Comparison of ENCODE assay signal across 21 cellular contexts in the genomic region with DNA sequence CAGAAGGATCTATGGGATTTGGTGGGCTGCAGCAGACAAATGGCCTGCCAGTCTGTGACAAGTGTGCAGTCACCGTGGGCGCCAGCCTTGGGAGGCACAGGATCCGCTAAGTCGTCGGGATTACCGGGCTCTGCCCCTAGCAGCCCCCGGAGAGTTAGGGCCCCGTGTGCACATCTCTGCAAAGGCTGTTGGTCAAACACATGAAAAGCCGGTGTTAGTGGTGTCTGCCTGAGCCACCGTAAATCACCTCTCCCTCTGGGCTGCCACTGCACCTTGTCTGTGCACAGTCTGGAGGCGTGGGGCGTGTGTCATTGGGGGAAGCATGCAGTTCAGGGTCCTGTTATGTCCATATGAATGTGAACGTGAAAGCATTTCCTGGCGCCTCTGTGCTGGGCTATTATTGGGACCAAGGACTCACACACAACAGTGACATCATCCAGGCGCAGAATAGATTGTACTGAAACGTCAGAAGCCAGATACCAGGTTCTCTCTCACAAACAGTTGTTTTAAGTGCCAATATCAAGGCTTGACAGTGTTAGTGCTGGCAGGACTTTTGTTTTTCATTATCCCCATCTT.
DNase-seq lines count a peak whose midpoint lies in the region; ATAC-seq, FAIRE-seq and TF ChIP-seq lines count a peak whose summit lies in the region.
"Had no signal": no experiment of that assay in that cellular context is flagged by ENCODE, and none has a peak within 500 bp of the region (broad histone marks: within the 10 kb centered on the region; RNA-seq: fewer than 3 reads in every experiment).

No MANE protein-coding gene starts in this region.

- H3K4me3 ChIP-seq in right cardiac atrium (ENCODE audit: low read length): no peak overlapping the region
- no peak overlapping the region for H3K4me3 ChIP-seq in neuronal stem cell (ENCODE audit: low read length in 2 of 2)
- H3K4me3 ChIP-seq in HepG2 (replicated peaks in 1 of 3; ENCODE audit: insufficient read depth in 1 of 3, low read depth in 2 of 3, low read length in 3 of 3): no peak overlapping the region
- H3K4me3 ChIP-seq: GM23248, Peyer's patch, SJSA1 had no signal

- no peak for FAIRE-seq in HepG2 (lab: Jason Lieb, UNC)

- TF ChIP-seq RAD21 in HepG2 (CRISPR knock-in tag; IDR thresholded peaks at IDR 0.05): no peak

- H3K4ac ChIP-seq in neuronal stem cell (ENCODE audit: low read length): no peak overlapping the region

- H3K23ac ChIP-seq in neuronal stem cell (ENCODE audit: low read depth, low read length, poor library complexity): peak overlapping the region; percentile 49

- no peaks in the 10 kb centered on the region for H3K79me2 ChIP-seq in HepG2 (ENCODE audit: insufficient read depth, low read length)

- TF ChIP-seq EP300 in HepG2 (IDR thresholded peaks at IDR 0.05; ENCODE audit: low read depth in 2 of 2, low read length in 2 of 2): no peak
- no peak for TF ChIP-seq EP300 in HepG2 (CRISPR knock-in tag; IDR thresholded peaks at IDR 0.05; ENCODE audit: borderline replicate concordance)

- peak overlapping the region; percentile 28 for H3K18ac ChIP-seq in neuronal stem cell (ENCODE audit: low read length)

- H3K79me1 ChIP-seq in neuronal stem cell (ENCODE audit: low read depth, low read length): no peaks in the 10 kb centered on the region

- POLR2A ChIA-PET in HepG2 (lab: Yijun Ruan, JAX): no interaction called here

- WGBS in right cardiac atrium: 69% methylated on average over 16 of the region's 16 CpGs
- no CpG with 5 or more reads among the region's 16 CpGs for WGBS in neuronal stem cell (ENCODE audit: extremely low coverage in 2 of 2, insufficient read length in 2 of 2, insufficient replicate concordance in 1 of 2), 2 donors
- WGBS in HepG2 (ENCODE audit: low lambda C conversion rate): 97% methylated on average over 16 of the region's 16 CpGs

- no peak overlapping the region for H2AK5ac ChIP-seq in neuronal stem cell (ENCODE audit: low read depth, low read length)

- no peak for TF ChIP-seq CTCF in HepG2 (CRISPR knock-in tag; IDR thresholded peaks at IDR 0.05)
- no peak for TF ChIP-seq CTCF in GM13976 (IDR thresholded peaks at IDR 0.05; ENCODE audit: borderline replicate concordance, control extremely low read depth, extremely low read depth, insufficient read depth, missing control alignments)

- H4K20me1 ChIP-seq in HepG2 (ENCODE audit: insufficient read depth, low read length): no peaks in the 10 kb centered on the region

- H2AFZ ChIP-seq in neuronal stem cell (ENCODE audit: low read length): no peak overlapping the region
- no peak overlapping the region for H2AFZ ChIP-seq in HepG2 (ENCODE audit: low read length)
- H2AFZ ChIP-seq: GM23248 had no signal

- H3K27ac ChIP-seq in right cardiac atrium (ENCODE audit: low read length): no peak overlapping the region
- H3K27ac ChIP-seq in neuronal stem cell (replicated peaks; ENCODE audit: low read length): no peak overlapping the region
- no peak overlapping the region for H3K27ac ChIP-seq in HepG2 (ENCODE audit: extremely low read length, insufficient read depth, low read length)
- H3K27ac ChIP-seq: GM23248, HL-60, Peyer's patch, SJSA1 had no signal

- H3K9me3 ChIP-seq in right cardiac atrium (ENCODE audit: control insufficient read depth, low read length) (no peaks in the 10 kb centered on the region), neuronal stem cell (replicated peaks in 1 of 2; ENCODE audit: control insufficient read depth in 2 of 2, insufficient read depth in 1 of 2, low read depth in 1 of 2, low read length in 2 of 2) (no peaks in the 10 kb centered on the region), HepG2 (ENCODE audit: low read length) (no peaks in the 10 kb centered on the region)
- H3K9me3 ChIP-seq: Peyer's patch, SJSA1 had no signal

- no peak overlapping the region for H2BK15ac ChIP-seq in neuronal stem cell (ENCODE audit: low read length)

- CTCF ChIA-PET in HepG2 (lab: Yijun Ruan, JAX; ENCODE audit: low intra/inter-chr PET ratio, low total read pairs): no interaction called here

- no TSS peak for BruUV-seq in HepG2 (replicated peaks; lab: Mats Ljungman, UMichigan)

- no peak overlapping the region for H2BK12ac ChIP-seq in neuronal stem cell (ENCODE audit: low read length)

- in situ Hi-C loops in HepG2 (cut with HindIII; ENCODE audit: extremely low pct_ligation_motif_present, low pct_unique_long_range_greater_than_20kb) (no loop called here), GM13976 (cut with MboI; ENCODE audit: low sequenced_read_pairs, unreplicated experiment) (no loop called here)

- H3K36me3 ChIP-seq in neuronal stem cell (replicated peaks in 1 of 2; ENCODE audit: control insufficient read depth in 2 of 2, insufficient read depth in 2 of 2, low read length in 2 of 2) (no peaks in the 10 kb centered on the region), HepG2 (replicated peaks in 1 of 2; ENCODE audit: control insufficient read depth in 1 of 2, insufficient read depth in 2 of 2, low read length in 2 of 2) (no peaks in the 10 kb centered on the region)
- H3K36me3 ChIP-seq: Peyer's patch, SJSA1 had no signal

- H2BK5ac ChIP-seq in neuronal stem cell (ENCODE audit: low read length): no peak overlapping the region

- ATAC-seq in right cardiac atrium: peak; percentile 42 to 76
- ATAC-seq in HepG2: no peak

- H3K4me2 ChIP-seq in neuronal stem cell (ENCODE audit: insufficient read depth, low read length, poor library complexity, severe bottlenecking) (no peak overlapping the region), HepG2 (ENCODE audit: low read depth, low read length) (no peak overlapping the region)

- H4K8ac ChIP-seq in neuronal stem cell (ENCODE audit: low read depth, low read length): peak overlapping the region; percentile 31

- H2BK120ac ChIP-seq in neuronal stem cell (ENCODE audit: low read depth, low read length): no peak overlapping the region

- H3K9ac ChIP-seq in neuronal stem cell (ENCODE audit: low read depth, low read length, poor library complexity): no peak overlapping the region
- no peak overlapping the region for H3K9ac ChIP-seq in HepG2 (ENCODE audit: insufficient read depth, low read depth, low read length)
- H3K9ac ChIP-seq: GM23248 had no signal

- no peak for TF ChIP-seq POLR2A in HepG2 (IDR thresholded peaks at IDR 0.05; ENCODE audit: insufficient read depth in 1 of 2, low read depth in 2 of 2, low read length in 2 of 2)

- peaks cover 3% of the 10 kb centered on the region for H3K4me1 ChIP-seq in right cardiac atrium (ENCODE audit: control insufficient read depth, insufficient read depth, low read length)
- peaks cover 0 to 2% of the 10 kb centered on the region in 2 donors for H3K4me1 ChIP-seq in neuronal stem cell (ENCODE audit: control insufficient read depth in 2 of 2, insufficient read depth in 1 of 2, low read depth in 1 of 2, low read length in 2 of 2)
- H3K4me1 ChIP-seq in HepG2 (ENCODE audit: insufficient read depth, low read length): peaks cover 7% of the 10 kb centered on the region; the same call in 1 of the 2 replicates
- H3K4me1 ChIP-seq: Peyer's patch, SJSA1 had no signal

- DNase-seq in SK-N-DZ (ENCODE audit: low spot score) (peak; percentile 21), dermis blood vessel endothelial cell (peak; percentile 76), right cardiac atrium (no peak), neuronal stem cell (ENCODE audit: low spot score) (no peak), NCI-H345 (lab: John Stamatoyannopoulos, UW) (no peak), HepG2 (ENCODE audit: low spot score) (no peak), GM13976 (ENCODE audit: low spot score) (no peak)
- DNase-seq: CD4-positive, CD25-positive, alpha-beta regulatory T cell; GM23248; H9; HFFc6; KBM-7; NCI-H1092; NCI-H1436; NCI-H1930; NCI-H2227 treated with DMSO at 0.1 percent for 48 hours; NCI-H510A treated with DMSO at 0.1 percent for 48 hours; NCI-H748 treated with DMSO at 0.1 percent for 48 hours; Peyer's patch had no signal

- H3K27me3 ChIP-seq in right cardiac atrium (ENCODE audit: control insufficient read depth, insufficient read depth) (no peaks in the 10 kb centered on the region), neuronal stem cell (ENCODE audit: control insufficient read depth in 3 of 3, insufficient read depth in 3 of 3, low read depth in 1 of 3, low read length in 3 of 3) (no peaks in the 10 kb centered on the region), HepG2 (ENCODE audit: control insufficient read depth in 1 of 2, insufficient read depth in 2 of 2, low read length in 2 of 2) (no peaks in the 10 kb centered on the region)
- H3K27me3 ChIP-seq: Peyer's patch, SJSA1 had no signal

- H3K14ac ChIP-seq in neuronal stem cell (ENCODE audit: low read length): no peak overlapping the region

- intact Hi-C loops in right cardiac atrium (cut with DNase I) (no loop called here), HepG2 (cut with micrococcal nuclease; ENCODE audit: unreplicated experiment) (no loop called here)

- no peak overlapping the region for H4K91ac ChIP-seq in neuronal stem cell (ENCODE audit: low read depth, low read length, poor library complexity)

TF ChIP-seq in HepG2, 621 proteins besides CTCF, POLR2A, EP300 and RAD21 (continues in another document):
- TF ChIP-seq SIN3B (IDR thresholded peaks at IDR 0.05; ENCODE audit: low read length) (no peak), ZNF121 (CRISPR knock-in tag; IDR thresholded peaks at IDR 0.05) (no peak), FOSL1 (CRISPR knock-in tag; IDR thresholded peaks at IDR 0.05; ENCODE audit: borderline replicate concordance) (no peak), BCL6 (CRISPR knock-in tag; IDR thresholded peaks at IDR 0.05) (no peak), RCOR2 (CRISPR knock-in tag; IDR thresholded peaks at IDR 0.05) (no peak), ATAD3A (CRISPR knock-in tag; IDR thresholded peaks at IDR 0.05) (no peak), EHMT2 (IDR thresholded peaks at IDR 0.05; ENCODE audit: borderline replicate concordance, low read depth, low read length) (no peak), HNRNPUL1 (IDR thresholded peaks at IDR 0.05; ENCODE audit: low read depth, low read length) (no peak)
- TF ChIP-seq, protein P1, sequence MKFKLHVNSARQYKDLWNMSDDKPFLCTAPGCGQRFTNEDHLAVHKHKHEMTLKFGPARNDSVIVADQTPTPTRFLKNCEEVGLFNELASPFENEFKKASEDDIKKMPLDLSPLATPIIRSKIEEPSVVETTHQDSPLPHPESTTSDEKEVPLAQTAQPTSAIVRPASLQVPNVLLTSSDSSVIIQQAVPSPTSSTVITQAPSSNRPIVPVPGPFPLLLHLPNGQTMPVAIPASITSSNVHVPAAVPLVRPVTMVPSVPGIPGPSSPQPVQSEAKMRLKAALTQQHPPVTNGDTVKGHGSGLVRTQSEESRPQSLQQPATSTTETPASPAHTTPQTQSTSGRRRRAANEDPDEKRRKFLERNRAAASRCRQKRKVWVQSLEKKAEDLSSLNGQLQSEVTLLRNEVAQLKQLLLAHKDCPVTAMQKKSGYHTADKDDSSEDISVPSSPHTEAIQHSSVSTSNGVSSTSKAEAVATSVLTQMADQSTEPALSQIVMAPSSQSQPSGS (CRISPR knock-in tag; IDR thresholded peaks at IDR 0.05): no peak
- TF ChIP-seq, protein P2, sequence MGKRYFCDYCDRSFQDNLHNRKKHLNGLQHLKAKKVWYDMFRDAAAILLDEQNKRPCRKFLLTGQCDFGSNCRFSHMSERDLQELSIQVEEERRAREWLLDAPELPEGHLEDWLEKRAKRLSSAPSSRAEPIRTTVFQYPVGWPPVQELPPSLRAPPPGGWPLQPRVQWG (CRISPR knock-in tag; IDR thresholded peaks at IDR 0.05; ENCODE audit: borderline replicate concordance, low read depth): no peak

Comparison
In these comparisons a context has a peak if more than half of its experiments do, and no peak if none do; other contexts are left out.
1. DNase-seq: peak in SK-N-DZ (single experiment) and dermis blood vessel endothelial cell (single experiment); none in right cardiac atrium (0 of 3), neuronal stem cell (single experiment), NCI-H345 (single experiment), HepG2 (single experiment) and GM13976 (single experiment).